Comparison of ENCODE assay signal across 28 cellular contexts in genomic region chr12:95784286-95784685, GRCh38. TPM values are rescaled to one million over a fixed set of nuclear protein-coding genes. Genes with fewer than 3 reads are reported as not detected.
DNase-seq lines count a peak whose midpoint lies in the region; ATAC-seq, FAIRE-seq and TF ChIP-seq lines count a peak whose summit lies in the region.
"Had no signal": no experiment of that assay in that cellular context is flagged by ENCODE, and none has a peak within 500 bp of the region (broad histone marks: within the 10 kb centered on the region; RNA-seq: fewer than 3 reads in every experiment).

No MANE protein-coding gene starts in this region.

- intact Hi-C loops in IMR-90 (cut with micrococcal nuclease) = no loop called here

- ATAC-seq in IMR-90 (ENCODE audit: low read depth) (no peak), HG02678 (IDR thresholded peaks at IDR 0.05; ENCODE audit: unreplicated experiment) (no peak)
- ATAC-seq in natural killer cell treated with Interleukin-12 subunit alpha and Interleukin-12 subunit beta and Interleukin-15 and Interleukin-18, amount 100 ng/mL, for 72 hours = no peak
- ATAC-seq: activated CD8-positive, alpha-beta memory T cell treated with anti-CD3 and anti-CD28 coated beads, Interleukin-2, amount 10 ng/mL, durations not matched to agents 7 days and 5 days; psoas muscle had no signal

- peaks cover 3% of the 10 kb centered on the region for H3K36me3 Mint-ChIP-seq in astrocyte (ENCODE audit: low read depth, unreplicated experiment)
- H3K36me3 Mint-ChIP-seq in natural killer cell treated with Interleukin-12 subunit alpha and Interleukin-12 subunit beta and Interleukin-15 and Interleukin-18, amount 100 ng/mL, for 72 hours = no peaks in the 10 kb centered on the region
- H3K36me3 Mint-ChIP-seq: activated CD8-positive, alpha-beta memory T cell treated with anti-CD3 and anti-CD28 coated beads, Interleukin-2, amount 10 ng/mL, durations not matched to agents 7 days and 5 days; activated naive CD4-positive, alpha-beta T cell treated with anti-CD3 and anti-CD28 coated beads, Interleukin-2, amount 10 ng/mL, durations not matched to agents 7 days and 5 days; memory B cell had no signal

- H3K27ac Mint-ChIP-seq in astrocyte (ENCODE audit: unreplicated experiment) = no peak overlapping the region
- H3K27ac Mint-ChIP-seq in natural killer cell treated with Interleukin-12 subunit alpha and Interleukin-12 subunit beta and Interleukin-15 and Interleukin-18, amount 100 ng/mL, for 72 hours = no peak overlapping the region
- H3K27ac Mint-ChIP-seq: activated CD4-positive, alpha-beta T cell treated with anti-CD3 and anti-CD28 coated beads, Interleukin-2, amount 10 ng/mL, durations not matched to agents 24 days and 14 days; activated CD8-positive, alpha-beta memory T cell treated with anti-CD3 and anti-CD28 coated beads, Interleukin-2, amount 10 ng/mL, durations not matched to agents 7 days and 5 days; activated naive CD4-positive, alpha-beta T cell treated with anti-CD3 and anti-CD28 coated beads, Interleukin-2, amount 10 ng/mL, durations not matched to agents 7 days and 5 days; activated T-helper 1 cell treated with anti-CD3 and anti-CD28 coated beads, Interleukin-12 subunit alpha, Interleukin-12 subunit beta, Interleukin-2, Interleukin-4 antibody, amounts not matched to agents 30 ng/mL and 10 ng/mL and 1 ng/mL, durations not matched to agents 14 hours and 24 hours and 36 hours; memory B cell had no signal

- H3K36me3 ChIP-seq in IMR-90 (ENCODE audit: control insufficient read depth, insufficient read depth, low read length) = peaks cover 25% of the 10 kb centered on the region
- H3K36me3 ChIP-seq in astrocyte (ENCODE audit: insufficient read depth, low read length) = peaks cover 12% of the 10 kb centered on the region

- CTCF ChIA-PET in IMR-90 (lab: Yijun Ruan, JAX) = interaction anchor here (0.8 kb wide), 1 partner anchor 15 kb away, joined by 3 read pairs; no protein-coding TSS in a partner anchor

- WGBS in IMR-90 (ENCODE audit: extremely low coverage in 2 of 2, insufficient read length in 1 of 2), 2 experiments = no CpG with 5 or more reads among the region's 4 CpGs

- H3K27me3 ChIP-seq in IMR-90 (ENCODE audit: control insufficient read depth, insufficient read depth, low read length) (no peaks in the 10 kb centered on the region), astrocyte (ENCODE audit: insufficient read depth, low read length) (no peaks in the 10 kb centered on the region)

- H3K27ac ChIP-seq in IMR-90 (ENCODE audit: insufficient read depth, low read length) (no peak overlapping the region), astrocyte (ENCODE audit: low read depth, low read length) (no peak overlapping the region)
- H3K27ac ChIP-seq: psoas muscle, skin epidermis had no signal

- H4K91ac ChIP-seq in IMR-90 (ENCODE audit: insufficient read depth, low read depth, low read length) = no peak overlapping the region

- no peak overlapping the region for H3K9ac ChIP-seq in IMR-90 (ENCODE audit: low read depth, low read length)
- H3K9ac ChIP-seq in astrocyte (ENCODE audit: low read length) = no peak overlapping the region

- H3K79me2 ChIP-seq in astrocyte (ENCODE audit: insufficient read depth, low read length) = peaks cover 51% of the 10 kb centered on the region

- no peak overlapping the region for H4K5ac ChIP-seq in IMR-90 (ENCODE audit: low read depth, low read length)

- dilution Hi-C loops in IMR-90 (cut with HindIII; ENCODE audit: low sequenced_read_pairs, unreplicated experiment) = no loop called here

- peaks cover 10% of the 10 kb centered on the region for H3K9me1 ChIP-seq in IMR-90 (ENCODE audit: insufficient read depth, low read length)

- H3K9me3 ChIP-seq in IMR-90 (ENCODE audit: control insufficient read depth, insufficient read depth, low read length) (0 out of 2 replicates have a peak, but pooled peaks cover 2% of the 10 kb centered on the region), astrocyte (ENCODE audit: insufficient read depth, low read depth, low read length) (no peaks in the 10 kb centered on the region)
- H3K9me3 ChIP-seq: Caco-2, psoas muscle had no signal

- H4K8ac ChIP-seq in IMR-90 (ENCODE audit: low read depth in 2 of 2, low read length in 2 of 2) = no peak overlapping the region

- TF ChIP-seq CTCF in IMR-90 (conservative IDR thresholded peaks at IDR 0.05; ENCODE audit: low read depth, low read length) (no peak), astrocyte (IDR thresholded peaks at IDR 0.05; ENCODE audit: insufficient read depth, low read depth, low read length) (no peak)

- H3K4me1 Mint-ChIP-seq in astrocyte (ENCODE audit: low read depth, unreplicated experiment) = peaks cover 7% of the 10 kb centered on the region
- no peaks in the 10 kb centered on the region for H3K4me1 Mint-ChIP-seq in natural killer cell treated with Interleukin-12 subunit alpha and Interleukin-12 subunit beta and Interleukin-15 and Interleukin-18, amount 100 ng/mL, for 72 hours (ENCODE audit: low read depth in 2 of 2)
- H3K4me1 Mint-ChIP-seq: activated CD4-positive, alpha-beta T cell treated with anti-CD3 and anti-CD28 coated beads, Interleukin-2, amount 10 ng/mL, durations not matched to agents 24 days and 14 days; activated CD8-positive, alpha-beta memory T cell treated with anti-CD3 and anti-CD28 coated beads, Interleukin-2, amount 10 ng/mL, durations not matched to agents 7 days and 5 days; activated naive CD4-positive, alpha-beta T cell treated with anti-CD3 and anti-CD28 coated beads, Interleukin-2, amount 10 ng/mL, durations not matched to agents 7 days and 5 days; memory B cell had no signal

- no peak overlapping the region for H3K23ac ChIP-seq in IMR-90 (ENCODE audit: low read depth, low read length)

- H2AFZ ChIP-seq in IMR-90 (replicated peaks; ENCODE audit: low read length, poor library complexity) (no peak overlapping the region), astrocyte (ENCODE audit: low read depth, low read length) (no peak overlapping the region)

- in situ Hi-C loops in ACHN (cut with HindIII; ENCODE audit: low pct_ligation_motif_present, low pct_unique_long_range_greater_than_20kb, low sequenced_read_pairs) (no loop called here), IMR-90 (cut with MboI; ENCODE audit: low sequenced_read_pairs) (no loop called here)

- no peak overlapping the region for H3K4me3 Mint-ChIP-seq in astrocyte (ENCODE audit: unreplicated experiment)
- no peak overlapping the region for H3K4me3 Mint-ChIP-seq in natural killer cell treated with Interleukin-12 subunit alpha and Interleukin-12 subunit beta and Interleukin-15 and Interleukin-18, amount 100 ng/mL, for 72 hours
- H3K4me3 Mint-ChIP-seq: activated CD4-positive, alpha-beta T cell treated with anti-CD3 and anti-CD28 coated beads, Interleukin-2, amount 10 ng/mL, durations not matched to agents 24 days and 14 days; activated CD8-positive, alpha-beta memory T cell treated with anti-CD3 and anti-CD28 coated beads, Interleukin-2, amount 10 ng/mL, durations not matched to agents 7 days and 5 days; activated naive CD4-positive, alpha-beta T cell treated with anti-CD3 and anti-CD28 coated beads, Interleukin-2, amount 10 ng/mL, durations not matched to agents 7 days and 5 days; activated T-helper 1 cell treated with anti-CD3 and anti-CD28 coated beads, Interleukin-12 subunit alpha, Interleukin-12 subunit beta, Interleukin-2, Interleukin-4 antibody, amounts not matched to agents 30 ng/mL and 10 ng/mL and 1 ng/mL, durations not matched to agents 14 hours and 24 hours and 36 hours; memory B cell had no signal

- no peak overlapping the region for H3K14ac ChIP-seq in IMR-90 (replicated peaks; ENCODE audit: low read depth, low read length)

- H3K4me2 ChIP-seq in IMR-90 (ENCODE audit: low read depth, low read length) (no peak overlapping the region), astrocyte (ENCODE audit: low read length) (peak overlapping the region; percentile 11)

- no peak overlapping the region for H2BK15ac ChIP-seq in IMR-90 (ENCODE audit: low read depth, low read length)

- H2BK120ac ChIP-seq in IMR-90 (ENCODE audit: low read depth, low read length) = no peak overlapping the region

- no peak for FAIRE-seq in astrocyte (lab: Jason Lieb, UNC)
- FAIRE-seq in GM19239 (lab: Jason Lieb, UNC) = no peak
- FAIRE-seq: endometrium, GM12892 had no signal

- H4K20me1 ChIP-seq in IMR-90 (ENCODE audit: insufficient read depth, low read length) (peaks cover 19% of the 10 kb centered on the region; the same call in 1 of the 2 replicates), astrocyte (ENCODE audit: insufficient read depth, low read length) (no peaks in the 10 kb centered on the region)

- DNase-seq in ACHN = peak; percentile 33
- peak; percentile 44 for DNase-seq in IMR-90
- no peak for DNase-seq in astrocyte (ENCODE audit: low read depth)
- peak; percentile 56 for DNase-seq in kidney tubule cell (ENCODE audit: low spot score)
- no peak for DNase-seq in GM19239 (ENCODE audit: insufficient read length, low spot score)
- DNase-seq in NCI-H128 (lab: John Stamatoyannopoulos, UW; ENCODE audit: unreplicated experiment) = no peak
- DNase-seq in natural killer cell treated with Interleukin-12 subunit alpha and Interleukin-12 subunit beta and Interleukin-15 and Interleukin-18, amount 100 ng/mL, for 72 hours (ENCODE audit: low spot score) = no peak
- DNase-seq: activated CD4-positive, alpha-beta T cell treated with anti-CD3 and anti-CD28 coated beads, Interleukin-2, amount 10 ng/mL, durations not matched to agents 24 days and 14 days; activated CD8-positive, alpha-beta memory T cell treated with anti-CD3 and anti-CD28 coated beads, Interleukin-2, amount 10 ng/mL, durations not matched to agents 7 days and 5 days; activated naive CD4-positive, alpha-beta T cell treated with anti-CD3 and anti-CD28 coated beads, Interleukin-2, amount 10 ng/mL, durations not matched to agents 7 days and 5 days; amygdala; Caco-2; DMS79 treated with DMSO at 0.1 percent for 48 hours; glutamatergic neuron; NCI-H1694; NCI-H2171; NCI-H526 treated with DMSO at 0.1 percent for 48 hours; RPMI8226; stimulated activated CD4-positive, alpha-beta T cell treated with anti-CD3 and anti-CD28 coated beads, Interleukin-1b, Interleukin-23, amount 100 ng/mL, for 48 hours; substantia nigra had no signal

- H2BK20ac ChIP-seq in IMR-90 (ENCODE audit: low read depth, low read length) = no peak overlapping the region

- no peak overlapping the region for H3K18ac ChIP-seq in IMR-90 (ENCODE audit: low read depth, low read length)

- no peak for TF ChIP-seq RAD21 in IMR-90 (IDR thresholded peaks at IDR 0.05; ENCODE audit: low read length)

- H2BK5ac ChIP-seq in IMR-90 (ENCODE audit: low read depth, low read length, poor library complexity, severe bottlenecking) = no peak overlapping the region

- H3K56ac ChIP-seq in IMR-90 (ENCODE audit: extremely low read depth, insufficient read depth, low read length) = no peak overlapping the region

- no peak overlapping the region for H2AK9ac ChIP-seq in IMR-90 (replicated peaks; ENCODE audit: low read depth, low read length, poor library complexity)

- no peak overlapping the region for H2AK5ac ChIP-seq in IMR-90 (ENCODE audit: low read depth, low read length)

- H3K9me3 Mint-ChIP-seq in astrocyte (ENCODE audit: unreplicated experiment) = no peaks in the 10 kb centered on the region
- no peaks in the 10 kb centered on the region for H3K9me3 Mint-ChIP-seq in natural killer cell treated with Interleukin-12 subunit alpha and Interleukin-12 subunit beta and Interleukin-15 and Interleukin-18, amount 100 ng/mL, for 72 hours
- H3K9me3 Mint-ChIP-seq: activated CD4-positive, alpha-beta T cell treated with anti-CD3 and anti-CD28 coated beads, Interleukin-2, amount 10 ng/mL, durations not matched to agents 24 days and 14 days; activated naive CD4-positive, alpha-beta T cell treated with anti-CD3 and anti-CD28 coated beads, Interleukin-2, amount 10 ng/mL, durations not matched to agents 7 days and 5 days; activated T-helper 1 cell treated with anti-CD3 and anti-CD28 coated beads, Interleukin-12 subunit alpha, Interleukin-12 subunit beta, Interleukin-2, Interleukin-4 antibody, amounts not matched to agents 30 ng/mL and 10 ng/mL and 1 ng/mL, durations not matched to agents 14 hours and 24 hours and 36 hours; memory B cell had no signal

- TF ChIP-seq POLR2A in IMR-90 (IDR thresholded peaks at IDR 0.05; ENCODE audit: low read depth, low read length) = no peak

- H3K4me3 ChIP-seq in IMR-90 (ENCODE audit: insufficient read depth, low read depth, low read length) (no peak overlapping the region), astrocyte (ENCODE audit: insufficient read depth, low read depth, low read length) (no peak overlapping the region)
- H3K4me3 ChIP-seq: psoas muscle, skin epidermis had no signal

- H3K4me1 ChIP-seq in IMR-90 (ENCODE audit: control insufficient read depth, insufficient read depth, low read length) (peaks cover 16% of the 10 kb centered on the region), astrocyte (ENCODE audit: insufficient read depth, low read length) (peaks cover 13% of the 10 kb centered on the region)
- H3K4me1 ChIP-seq: psoas muscle had no signal

- H3K79me1 ChIP-seq in IMR-90 (ENCODE audit: low read depth in 1 of 2, low read length in 2 of 2) = peaks cover 25 to 48% of the 10 kb centered on the region in 2 experiments

- POLR2A ChIA-PET in IMR-90 (lab: Charles Lee; ENCODE audit: unreplicated experiment) = no interaction called here

- no peak overlapping the region for H3K4ac ChIP-seq in IMR-90 (ENCODE audit: low read depth, low read length)

- H3K27me3 Mint-ChIP-seq in astrocyte (ENCODE audit: low read depth, unreplicated experiment) = no peaks in the 10 kb centered on the region
- peaks cover 16 to 47% of the 10 kb centered on the region in 2 donors for H3K27me3 Mint-ChIP-seq in natural killer cell treated with Interleukin-12 subunit alpha and Interleukin-12 subunit beta and Interleukin-15 and Interleukin-18, amount 100 ng/mL, for 72 hours

- no TSS peak for BruUV-seq in IMR-90 (replicated peaks; lab: Mats Ljungman, UMichigan)

RNA-seq across cellular contexts. Expression of gene NTN4, which starts 6.3 kb away (rescaled TPM):
- total RNA-seq in IMR-90 (2012; rRNA removed) (38.6 and 56.6 TPM in 2 replicates), astrocyte (22.6 and 28.9 TPM in 2 replicates)
- polyA plus RNA-seq in IMR-90 (2012; rRNA removed) = 41.9 and 54.6 TPM in 2 replicates
- polyA plus RNA-seq in IMR-90 (2012; cell fraction: cytosol; rRNA removed) = 31.5 and 63.6 TPM in 2 replicates
- polyA plus RNA-seq in IMR-90 (2012; cell fraction: nucleus; rRNA removed; ENCODE audit: low replicate concordance) = 26.9 and 52.8 TPM in 2 replicates
- not detected for total RNA-seq in natural killer cell treated with Interleukin-12 subunit alpha and Interleukin-12 subunit beta and Interleukin-15 and Interleukin-18, amount 100 ng/mL, for 72 hours
- total RNA-seq: activated CD4-positive, alpha-beta T cell treated with anti-CD3 and anti-CD28 coated beads, Interleukin-2, amount 10 ng/mL, durations not matched to agents 24 days and 14 days; activated CD8-positive, alpha-beta memory T cell treated with anti-CD3 and anti-CD28 coated beads, Interleukin-2, amount 10 ng/mL, durations not matched to agents 7 days and 5 days; activated T-helper 1 cell treated with anti-CD3 and anti-CD28 coated beads, Interleukin-12 subunit alpha, Interleukin-12 subunit beta, Interleukin-2, Interleukin-4 antibody, amounts not matched to agents 30 ng/mL and 10 ng/mL and 1 ng/mL, durations not matched to agents 14 hours and 24 hours and 36 hours; T-helper 2 cell treated with Interferon-gamma antibody and Interleukin-4, amounts not matched to agents 100 ng/mL and 5 ng/mL, for 36 hours had no signal

Comparison
In these comparisons a context has a peak if more than half of its experiments do, and no peak if none do; other contexts are left out.
1. DNase-seq: peak in ACHN (single experiment), IMR-90 (single experiment) and kidney tubule cell (single experiment); none in astrocyte (single experiment), GM19239 (single experiment), NCI-H128 (single experiment) and natural killer cell treated with Interleukin-12 subunit alpha and Interleukin-12 subunit beta and Interleukin-15 and Interleukin-18, amount 100 ng/mL, for 72 hours (single experiment).
2. RNA of gene NTN4, which starts 6.3 kb away (total RNA-seq): 38.6 to 56.6 TPM in IMR-90 and 22.6 to 28.9 TPM in astrocyte; not detected in natural killer cell treated with Interleukin-12 subunit alpha and Interleukin-12 subunit beta and Interleukin-15 and Interleukin-18, amount 100 ng/mL, for 72 hours; every median in the first group is over 10 times any median in the second.